ENCODE assay signal across 1 cellular context in genomic region chr9:127175764-127176163, GRCh38.
TF ChIP-seq lines count a peak whose summit lies in the region.

No MANE protein-coding gene starts in this region.

TF ChIP-seq in IMR-90, 13 proteins besides CTCF, POLR2A, EP300 and RAD21:
- no peak for TF ChIP-seq RCOR1 (IDR thresholded peaks at IDR 0.05; ENCODE audit: insufficient replicate concordance, low read length)
- no peak for TF ChIP-seq CEBPB (IDR thresholded peaks at IDR 0.05; ENCODE audit: low read depth, low read length)
- TF ChIP-seq MXI1 (IDR thresholded peaks at IDR 0.05; ENCODE audit: borderline replicate concordance, low read depth, low read length), result no peak
TF ChIP-seq in IMR-90: peak in this region for 0.
